ENCODE assay signal across 1 cellular context in genomic region chr2:213284105-213285090, GRCh38.
A peak's percentile ranks its signal among the peaks of the same experiment; 100 is the strongest.
TF ChIP-seq lines count a peak whose summit lies in the region.

Gene SPAG16, plus strand, starts transcription at chr2:213284464.

TF ChIP-seq in HEK293, 187 proteins besides CTCF, POLR2A, EP300 and RAD21 (continued from another document and continues in another):
- TF ChIP-seq ZNF518A (tag by site-specific recombination; conservative IDR thresholded peaks at IDR 0.05; ENCODE audit: low read depth) (peak; percentile 60), ZNF639 (tag by site-specific recombination; IDR thresholded peaks at IDR 0.05) (no peak), ZNF747 (tag by site-specific recombination; IDR thresholded peaks at IDR 0.05) (no peak), ZNF146 (tag by site-specific recombination; IDR thresholded peaks at IDR 0.05) (no peak), HOXC10 (CRISPR knock-in tag; IDR thresholded peaks at IDR 0.05) (no peak), ZNF530 (tag by site-specific recombination; IDR thresholded peaks at IDR 0.05; ENCODE audit: low read depth) (no peak), ZNF121 (tag by site-specific recombination; IDR thresholded peaks at IDR 0.05) (no peak), ZNF621 (tag by site-specific recombination; IDR thresholded peaks at IDR 0.05) (no peak), ZNF157 (tag by site-specific recombination; IDR thresholded peaks at IDR 0.05) (no peak), ZNF707 (tag by site-specific recombination; IDR thresholded peaks at IDR 0.05) (no peak), ZNF76 (tag by site-specific recombination; IDR thresholded peaks at IDR 0.05; ENCODE audit: borderline replicate concordance, low read depth) (peak; percentile 92), ZNF133 (tag by site-specific recombination; IDR thresholded peaks at IDR 0.05) (no peak), ZNF768 (tag by site-specific recombination; IDR thresholded peaks at IDR 0.05) (peak; percentile 28; the same call in 1 of the 2 replicates), ZBTB17 (tag by site-specific recombination; IDR thresholded peaks at IDR 0.05) (0 out of 2 replicates have a peak, but pooled peaks have one; percentile 36), ZNF623 (tag by site-specific recombination; IDR thresholded peaks at IDR 0.05) (no peak), ZFP3 (tag by site-specific recombination; IDR thresholded peaks at IDR 0.05; ENCODE audit: low read depth) (no peak), ZNF449 (tag by site-specific recombination; IDR thresholded peaks at IDR 0.05) (no peak), ZNF350 (tag by site-specific recombination; IDR thresholded peaks at IDR 0.05) (no peak), ZNF426 (tag by site-specific recombination; IDR thresholded peaks at IDR 0.05) (no peak), ZFHX2 (tag by site-specific recombination; conservative IDR thresholded peaks at IDR 0.05) (peak; percentile 67), ZNF280C (tag by site-specific recombination; IDR thresholded peaks at IDR 0.05) (no peak), ZEB2 (tag by site-specific recombination; IDR thresholded peaks at IDR 0.05) (peak; percentile 56), TRIM28 (IDR thresholded peaks at IDR 0.05; ENCODE audit: borderline replicate concordance, low read length) (no peak; the same call in 1 of the 2 replicates), HOXD13 (CRISPR knock-in tag; IDR thresholded peaks at IDR 0.05; ENCODE audit: borderline replicate concordance) (no peak), KLF7 (tag by site-specific recombination; IDR thresholded peaks at IDR 0.05; ENCODE audit: borderline replicate concordance) (no peak), ZNF529 (tag by site-specific recombination; IDR thresholded peaks at IDR 0.05; ENCODE audit: insufficient replicate concordance) (no peak), ZNF701 (tag by site-specific recombination; IDR thresholded peaks at IDR 0.05) (no peak), ZNF416 (tag by site-specific recombination; IDR thresholded peaks at IDR 0.05) (no peak), ZFP37 (tag by site-specific recombination; IDR thresholded peaks at IDR 0.05) (no peak), ZNF221 (tag by site-specific recombination; IDR thresholded peaks at IDR 0.05; ENCODE audit: borderline replicate concordance) (no peak), AEBP2 (tag by site-specific recombination; IDR thresholded peaks at IDR 0.05; ENCODE audit: borderline replicate concordance) (no peak), PRDM1 (tag by site-specific recombination; IDR thresholded peaks at IDR 0.05) (no peak)
- TF ChIP-seq, protein P1, sequence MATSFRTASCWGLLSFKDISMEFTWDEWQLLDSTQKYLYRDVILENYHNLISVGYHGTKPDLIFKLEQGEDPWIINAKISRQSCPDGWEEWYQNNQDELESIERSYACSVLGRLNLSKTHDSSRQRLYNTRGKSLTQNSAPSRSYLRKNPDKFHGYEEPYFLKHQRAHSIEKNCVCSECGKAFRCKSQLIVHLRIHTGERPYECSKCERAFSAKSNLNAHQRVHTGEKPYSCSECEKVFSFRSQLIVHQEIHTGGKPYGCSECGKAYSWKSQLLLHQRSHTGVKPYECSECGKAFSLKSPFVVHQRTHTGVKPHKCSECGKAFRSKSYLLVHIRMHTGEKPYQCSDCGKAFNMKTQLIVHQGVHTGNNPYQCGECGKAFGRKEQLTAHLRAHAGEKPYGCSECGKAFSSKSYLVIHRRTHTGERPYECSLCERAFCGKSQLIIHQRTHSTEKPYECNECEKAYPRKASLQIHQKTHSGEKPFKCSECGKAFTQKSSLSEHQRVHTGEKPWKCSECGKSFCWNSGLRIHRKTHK (tag by site-specific recombination; IDR thresholded peaks at IDR 0.05): no peak
- TF ChIP-seq, protein P2, sequence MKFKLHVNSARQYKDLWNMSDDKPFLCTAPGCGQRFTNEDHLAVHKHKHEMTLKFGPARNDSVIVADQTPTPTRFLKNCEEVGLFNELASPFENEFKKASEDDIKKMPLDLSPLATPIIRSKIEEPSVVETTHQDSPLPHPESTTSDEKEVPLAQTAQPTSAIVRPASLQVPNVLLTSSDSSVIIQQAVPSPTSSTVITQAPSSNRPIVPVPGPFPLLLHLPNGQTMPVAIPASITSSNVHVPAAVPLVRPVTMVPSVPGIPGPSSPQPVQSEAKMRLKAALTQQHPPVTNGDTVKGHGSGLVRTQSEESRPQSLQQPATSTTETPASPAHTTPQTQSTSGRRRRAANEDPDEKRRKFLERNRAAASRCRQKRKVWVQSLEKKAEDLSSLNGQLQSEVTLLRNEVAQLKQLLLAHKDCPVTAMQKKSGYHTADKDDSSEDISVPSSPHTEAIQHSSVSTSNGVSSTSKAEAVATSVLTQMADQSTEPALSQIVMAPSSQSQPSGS (tag by site-specific recombination; IDR thresholded peaks at IDR 0.05; ENCODE audit: low read depth): no peak
- TF ChIP-seq, protein P3, sequence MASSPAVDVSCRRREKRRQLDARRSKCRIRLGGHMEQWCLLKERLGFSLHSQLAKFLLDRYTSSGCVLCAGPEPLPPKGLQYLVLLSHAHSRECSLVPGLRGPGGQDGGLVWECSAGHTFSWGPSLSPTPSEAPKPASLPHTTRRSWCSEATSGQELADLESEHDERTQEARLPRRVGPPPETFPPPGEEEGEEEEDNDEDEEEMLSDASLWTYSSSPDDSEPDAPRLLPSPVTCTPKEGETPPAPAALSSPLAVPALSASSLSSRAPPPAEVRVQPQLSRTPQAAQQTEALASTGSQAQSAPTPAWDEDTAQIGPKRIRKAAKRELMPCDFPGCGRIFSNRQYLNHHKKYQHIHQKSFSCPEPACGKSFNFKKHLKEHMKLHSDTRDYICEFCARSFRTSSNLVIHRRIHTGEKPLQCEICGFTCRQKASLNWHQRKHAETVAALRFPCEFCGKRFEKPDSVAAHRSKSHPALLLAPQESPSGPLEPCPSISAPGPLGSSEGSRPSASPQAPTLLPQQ (tag by site-specific recombination; IDR thresholded peaks at IDR 0.05): peak; percentile 70
- TF ChIP-seq, protein P4, sequence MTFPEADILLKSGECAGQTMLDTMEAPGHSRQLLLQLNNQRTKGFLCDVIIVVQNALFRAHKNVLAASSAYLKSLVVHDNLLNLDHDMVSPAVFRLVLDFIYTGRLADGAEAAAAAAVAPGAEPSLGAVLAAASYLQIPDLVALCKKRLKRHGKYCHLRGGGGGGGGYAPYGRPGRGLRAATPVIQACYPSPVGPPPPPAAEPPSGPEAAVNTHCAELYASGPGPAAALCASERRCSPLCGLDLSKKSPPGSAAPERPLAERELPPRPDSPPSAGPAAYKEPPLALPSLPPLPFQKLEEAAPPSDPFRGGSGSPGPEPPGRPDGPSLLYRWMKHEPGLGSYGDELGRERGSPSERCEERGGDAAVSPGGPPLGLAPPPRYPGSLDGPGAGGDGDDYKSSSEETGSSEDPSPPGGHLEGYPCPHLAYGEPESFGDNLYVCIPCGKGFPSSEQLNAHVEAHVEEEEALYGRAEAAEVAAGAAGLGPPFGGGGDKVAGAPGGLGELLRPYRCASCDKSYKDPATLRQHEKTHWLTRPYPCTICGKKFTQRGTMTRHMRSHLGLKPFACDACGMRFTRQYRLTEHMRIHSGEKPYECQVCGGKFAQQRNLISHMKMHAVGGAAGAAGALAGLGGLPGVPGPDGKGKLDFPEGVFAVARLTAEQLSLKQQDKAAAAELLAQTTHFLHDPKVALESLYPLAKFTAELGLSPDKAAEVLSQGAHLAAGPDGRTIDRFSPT (tag by site-specific recombination; IDR thresholded peaks at IDR 0.05): peak; percentile 45; the same call in 1 of the 2 replicates
- TF ChIP-seq, protein P5, sequence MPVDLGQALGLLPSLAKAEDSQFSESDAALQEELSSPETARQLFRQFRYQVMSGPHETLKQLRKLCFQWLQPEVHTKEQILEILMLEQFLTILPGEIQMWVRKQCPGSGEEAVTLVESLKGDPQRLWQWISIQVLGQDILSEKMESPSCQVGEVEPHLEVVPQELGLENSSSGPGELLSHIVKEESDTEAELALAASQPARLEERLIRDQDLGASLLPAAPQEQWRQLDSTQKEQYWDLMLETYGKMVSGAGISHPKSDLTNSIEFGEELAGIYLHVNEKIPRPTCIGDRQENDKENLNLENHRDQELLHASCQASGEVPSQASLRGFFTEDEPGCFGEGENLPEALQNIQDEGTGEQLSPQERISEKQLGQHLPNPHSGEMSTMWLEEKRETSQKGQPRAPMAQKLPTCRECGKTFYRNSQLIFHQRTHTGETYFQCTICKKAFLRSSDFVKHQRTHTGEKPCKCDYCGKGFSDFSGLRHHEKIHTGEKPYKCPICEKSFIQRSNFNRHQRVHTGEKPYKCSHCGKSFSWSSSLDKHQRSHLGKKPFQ (tag by site-specific recombination; IDR thresholded peaks at IDR 0.05): no peak
- TF ChIP-seq, protein P6, sequence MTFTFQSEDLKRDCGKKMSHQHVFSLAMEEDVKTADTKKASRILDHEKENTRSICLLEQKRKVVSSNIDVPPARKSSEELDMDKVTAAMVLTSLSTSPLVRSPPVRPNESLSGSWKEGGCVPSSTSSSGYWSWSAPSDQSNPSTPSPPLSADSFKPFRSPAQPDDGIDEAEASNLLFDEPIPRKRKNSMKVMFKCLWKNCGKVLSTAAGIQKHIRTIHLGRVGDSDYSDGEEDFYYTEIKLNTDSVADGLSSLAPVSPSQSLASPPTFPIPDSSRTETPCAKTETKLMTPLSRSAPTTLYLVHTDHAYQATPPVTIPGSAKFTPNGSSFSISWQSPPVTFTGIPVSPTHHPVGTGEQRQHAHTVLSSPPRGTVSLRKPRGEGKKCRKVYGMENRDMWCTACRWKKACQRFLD (tag by site-specific recombination; IDR thresholded peaks at IDR 0.05): no peak
